In genomic region chr19:11694533-11695439, GRCh38 we compare ENCODE assay signal across 8 cellular contexts. TPM values are rescaled to one million over a fixed set of nuclear protein-coding genes. Genes with fewer than 3 reads are reported as not detected.
DNase-seq lines count a peak whose midpoint lies in the region; ATAC-seq, FAIRE-seq and TF ChIP-seq lines count a peak whose summit lies in the region.

No MANE protein-coding gene starts in this region.

- no peaks in the 10 kb centered on the region for H3K9me3 ChIP-seq in left ventricle myocardium inferior (replicated peaks)
- no peaks in the 10 kb centered on the region for H3K9me3 ChIP-seq in upper lobe of right lung

- TF ChIP-seq CTCF in left ventricle myocardium inferior (IDR thresholded peaks at IDR 0.05; ENCODE audit: borderline replicate concordance), result no peak
- no peak for TF ChIP-seq CTCF in progenitor cell of endocrine pancreas (IDR thresholded peaks at IDR 0.05; ENCODE audit: unreplicated experiment)
- no peak for TF ChIP-seq CTCF in upper lobe of right lung (IDR thresholded peaks at IDR 0.05)

- H3K4me1 Mint-ChIP-seq in T-helper 1 cell treated with Interleukin-12 subunit alpha and Interleukin-12 subunit beta and Interleukin-4 antibody, amounts not matched to agents 30 μg/mL and 1 μg/mL, for 36 hours (ENCODE audit: low read depth), result peaks cover 8% of the 10 kb centered on the region
- peaks cover 6% of the 10 kb centered on the region for H3K4me1 Mint-ChIP-seq in progenitor cell of endocrine pancreas (ENCODE audit: low read depth)

- intact Hi-C loops in left ventricle myocardium inferior (cut with micrococcal nuclease) (no loop called here), upper lobe of right lung (cut with DNase I) (no loop called here)

- H3K27ac ChIP-seq in left ventricle myocardium inferior (replicated peaks) (peak overlapping the region; percentile 71), upper lobe of right lung (peak overlapping the region; percentile 8)

- H3K4me3 ChIP-seq in left ventricle myocardium inferior (peak overlapping the region; percentile 79), upper lobe of right lung (peak overlapping the region; percentile 63)

- peaks cover 18% of the 10 kb centered on the region for H3K9me3 Mint-ChIP-seq in T-helper 1 cell treated with Interleukin-12 subunit alpha and Interleukin-12 subunit beta and Interleukin-4 antibody, amounts not matched to agents 30 μg/mL and 1 μg/mL, for 36 hours
- H3K9me3 Mint-ChIP-seq in progenitor cell of endocrine pancreas (ENCODE audit: low read depth), result peaks cover 6% of the 10 kb centered on the region

- H3K4me1 ChIP-seq in left ventricle myocardium inferior (peaks cover 21% of the 10 kb centered on the region), upper lobe of right lung (no peaks in the 10 kb centered on the region)

- H3K27me3 Mint-ChIP-seq in T-helper 1 cell treated with Interleukin-12 subunit alpha and Interleukin-12 subunit beta and Interleukin-4 antibody, amounts not matched to agents 30 μg/mL and 1 μg/mL, for 36 hours (ENCODE audit: low read depth), result peaks cover 23% of the 10 kb centered on the region
- H3K27me3 Mint-ChIP-seq in progenitor cell of endocrine pancreas, result peaks cover 3% of the 10 kb centered on the region

- peak; percentile 99 for ATAC-seq in upper lobe of right lung

- TF ChIP-seq POLR2A in H54 (IDR thresholded peaks at IDR 0.05; ENCODE audit: low read depth, low read length), result peak; percentile 82

- no peak overlapping the region for H3K27ac Mint-ChIP-seq in T-helper 1 cell treated with Interleukin-12 subunit alpha and Interleukin-12 subunit beta and Interleukin-4 antibody, amounts not matched to agents 30 μg/mL and 1 μg/mL, for 36 hours
- H3K27ac Mint-ChIP-seq in progenitor cell of endocrine pancreas, result peak overlapping the region; percentile 100

- peak overlapping the region; percentile 87 for H3K4me3 Mint-ChIP-seq in T-helper 1 cell treated with Interleukin-12 subunit alpha and Interleukin-12 subunit beta and Interleukin-4 antibody, amounts not matched to agents 30 μg/mL and 1 μg/mL, for 36 hours
- peak overlapping the region; percentile 95 for H3K4me3 Mint-ChIP-seq in progenitor cell of endocrine pancreas (ENCODE audit: low read depth)

- FAIRE-seq in H54 (lab: Jason Lieb, UNC), result peak; percentile 50

- H3K27me3 ChIP-seq in left ventricle myocardium inferior (ENCODE audit: low read depth) (no peaks in the 10 kb centered on the region), upper lobe of right lung (no peaks in the 10 kb centered on the region)

- H3K36me3 Mint-ChIP-seq in T-helper 1 cell treated with Interleukin-12 subunit alpha and Interleukin-12 subunit beta and Interleukin-4 antibody, amounts not matched to agents 30 μg/mL and 1 μg/mL, for 36 hours (ENCODE audit: low read depth), result peaks cover 1% of the 10 kb centered on the region
- peaks cover 7% of the 10 kb centered on the region for H3K36me3 Mint-ChIP-seq in progenitor cell of endocrine pancreas (ENCODE audit: insufficient read depth)

- no peaks in the 10 kb centered on the region for H3K36me3 ChIP-seq in left ventricle myocardium inferior
- no peaks in the 10 kb centered on the region for H3K36me3 ChIP-seq in upper lobe of right lung

- peak; percentile 85 for DNase-seq in DMS114 treated with DMSO at 0.1 percent for 48 hours (lab: John Stamatoyannopoulos, UW; ENCODE audit: unreplicated experiment)
- peak; percentile 83 for DNase-seq in H54 (ENCODE audit: insufficient read length, low spot score)
- peak; percentile 90 for DNase-seq in NCI-H1092 (lab: John Stamatoyannopoulos, UW)
- DNase-seq in amniotic stem cell (lab: John Stamatoyannopoulos, UW), result peak; percentile 95
- peak; percentile 97 for DNase-seq in left ventricle myocardium inferior
- peak; percentile 91 for DNase-seq in progenitor cell of endocrine pancreas (ENCODE audit: low spot score, unreplicated experiment)
- peak; percentile 96 for DNase-seq in upper lobe of right lung

RNA-seq across cellular contexts. Expression of gene ZNF823, which starts 44.0 kb away (rescaled TPM):
- total RNA-seq in left ventricle myocardium inferior (3.3 TPM), progenitor cell of endocrine pancreas (12.0 and 12.4 TPM in 2 replicates), upper lobe of right lung (5.6 TPM)

Comparison
In these comparisons a context has a peak if more than half of its experiments do, and no peak if none do; other contexts are left out.
1. Peak in every context shown above with its lines: DNase-seq, ATAC-seq, H3K4me3 ChIP-seq and H3K27ac ChIP-seq.